In the genomic region with DNA sequence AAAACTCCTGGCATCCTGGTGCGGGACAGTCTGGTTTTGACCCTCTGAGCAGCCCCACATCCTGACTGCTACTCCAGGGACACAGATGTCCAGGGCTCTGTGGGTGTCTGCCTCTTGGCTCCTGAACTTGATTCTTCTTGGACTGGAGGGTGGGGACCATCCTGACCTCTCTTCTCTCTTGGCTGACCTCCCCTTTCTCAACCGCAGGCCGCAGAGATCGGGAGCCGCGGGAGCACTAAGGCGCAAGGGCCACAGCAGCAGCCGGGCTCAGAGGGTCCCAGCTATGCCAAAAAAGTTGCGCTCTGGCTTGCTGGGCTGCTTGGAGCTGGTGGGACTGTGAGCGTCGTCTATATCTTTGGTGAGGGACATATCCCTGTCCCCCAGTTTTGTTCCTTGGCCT, we compare ENCODE assay signal across 1 cellular context.
TF ChIP-seq lines count a peak whose summit lies in the region.

No MANE protein-coding gene starts in this region.

TF ChIP-seq in endothelial cell of umbilical vein, 7 proteins besides CTCF, POLR2A, EP300 and RAD21:
- TF ChIP-seq, protein P1, sequence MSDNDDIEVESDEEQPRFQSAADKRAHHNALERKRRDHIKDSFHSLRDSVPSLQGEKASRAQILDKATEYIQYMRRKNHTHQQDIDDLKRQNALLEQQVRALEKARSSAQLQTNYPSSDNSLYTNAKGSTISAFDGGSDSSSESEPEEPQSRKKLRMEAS (IDR thresholded peaks at IDR 0.05; ENCODE audit: insufficient read depth, insufficient read length) = no peak
- TF ChIP-seq FOS (IDR thresholded peaks at IDR 0.05; ENCODE audit: borderline replicate concordance, insufficient read depth, low read length) (no peak), MYC (IDR thresholded peaks at IDR 0.05; ENCODE audit: low read depth, low read length) (no peak), JUN (IDR thresholded peaks at IDR 0.05; ENCODE audit: borderline replicate concordance, insufficient read depth, insufficient read length, low read depth) (no peak), GATA2 (IDR thresholded peaks at IDR 0.05; ENCODE audit: insufficient read depth, insufficient read length, low read depth, low read length) (no peak)
